16 cellular contexts compared by ENCODE assay signal in the genomic region with DNA sequence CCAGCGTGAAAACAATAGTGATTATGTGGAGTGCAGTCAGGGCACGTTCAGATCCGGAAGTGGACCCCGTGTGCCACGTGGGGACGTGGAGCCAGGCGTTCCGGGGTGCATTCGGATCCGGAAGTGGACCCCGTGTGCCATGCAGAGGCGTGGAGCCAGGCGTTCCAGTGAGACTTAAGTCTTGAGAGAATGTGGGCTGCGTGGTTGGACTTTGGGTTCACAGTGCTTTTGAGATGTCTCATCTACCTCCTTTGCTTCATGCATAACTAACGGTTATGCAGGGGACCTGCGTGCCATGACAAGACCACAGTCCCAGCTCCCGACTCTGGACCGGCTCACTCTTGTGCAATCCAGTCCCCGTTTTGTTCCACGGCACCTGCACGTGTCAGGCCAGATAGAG.
"Had no signal": no experiment of that assay in that cellular context is flagged by ENCODE, and none has a peak within 500 bp of the region (broad histone marks: within the 10 kb centered on the region; RNA-seq: fewer than 3 reads in every experiment).

No MANE protein-coding gene starts in this region.

- H3K36me3 ChIP-seq: prostate gland, uterus had no signal

- H3K4me3 Mint-ChIP-seq: activated CD4-positive, alpha-beta T cell treated with anti-CD3 and anti-CD28 coated beads, Interleukin-2, amount 10 ng/mL, durations not matched to agents 24 days and 14 days; natural killer cell had no signal

- H3K27ac ChIP-seq: colonic mucosa, esophagus muscularis mucosa, prostate gland, transverse colon, uterus had no signal

- H3K27me3 Mint-ChIP-seq: activated CD4-positive, alpha-beta T cell treated with anti-CD3 and anti-CD28 coated beads, Interleukin-2, amount 10 ng/mL, durations not matched to agents 24 days and 14 days had no signal

- H3K9me3 ChIP-seq: colonic mucosa, esophagus muscularis mucosa, prostate gland, transverse colon, uterus had no signal

- H3K4me1 ChIP-seq: colonic mucosa, esophagus muscularis mucosa, prostate gland, transverse colon, uterus had no signal

- H3K9me3 Mint-ChIP-seq: activated CD4-positive, alpha-beta T cell treated with anti-CD3 and anti-CD28 coated beads, Interleukin-2, amount 10 ng/mL, durations not matched to agents 24 days and 14 days; activated naive CD4-positive, alpha-beta T cell treated with anti-CD3 and anti-CD28 coated beads, Interleukin-2, amount 50 U/mL, for 72 hours; natural killer cell had no signal

- H3K27me3 ChIP-seq: colonic mucosa, dorsolateral prefrontal cortex, esophagus muscularis mucosa, transverse colon, uterus had no signal

- H3K36me3 Mint-ChIP-seq: natural killer cell had no signal

- ATAC-seq: activated CD4-positive, CD25-positive, alpha-beta regulatory T cell treated with anti-CD3 and anti-CD28 coated beads, Interleukin-2, amount 50 U/mL, for 24 hours; activated naive CD4-positive, alpha-beta T cell treated with anti-CD3 and anti-CD28 coated beads, Interleukin-2, amount 50 U/mL, for 72 hours; left ventricle myocardium superior; natural killer cell had no signal

- H3K27ac Mint-ChIP-seq: activated CD4-positive, alpha-beta T cell treated with anti-CD3 and anti-CD28 coated beads, Interleukin-2, amount 10 ng/mL, durations not matched to agents 24 days and 14 days had no signal

- H3K4me3 ChIP-seq: colonic mucosa, dorsolateral prefrontal cortex, esophagus muscularis mucosa, prostate gland, transverse colon, uterus had no signal

- DNase-seq: activated CD4-positive, alpha-beta T cell treated with anti-CD3 and anti-CD28 coated beads, Interleukin-2, amount 10 ng/mL, durations not matched to agents 24 days and 14 days; amniotic stem cell; colonic mucosa; dorsolateral prefrontal cortex; head of caudate nucleus; left ventricle myocardium superior; mammary epithelial cell; midbrain; natural killer cell; stimulated activated CD4-positive, alpha-beta T cell treated with anti-CD3 and anti-CD28 coated beads, Interleukin-4, amount 100 ng/mL, for 24 hours; transverse colon; uterus had no signal
